Comparison of ENCODE assay signal across 1 cellular context in genomic region chr1:26852701-26853100, GRCh38.
TF ChIP-seq lines count a peak whose summit lies in the region.

No MANE protein-coding gene starts in this region.

TF ChIP-seq in SK-N-SH, 30 proteins besides CTCF, POLR2A, EP300 and RAD21:
- no peak for TF ChIP-seq GABPA (IDR thresholded peaks at IDR 0.05; ENCODE audit: low read depth)
- TF ChIP-seq JUND (IDR thresholded peaks at IDR 0.05) = no peak
- TF ChIP-seq RFX5 (IDR thresholded peaks at IDR 0.05; ENCODE audit: low read length) = no peak
- TF ChIP-seq ZBTB33 (IDR thresholded peaks at IDR 0.05; ENCODE audit: borderline replicate concordance, low read depth) = no peak
- no peak for TF ChIP-seq TAF1 (IDR thresholded peaks at IDR 0.05; ENCODE audit: borderline replicate concordance, low read depth, low read length)
- TF ChIP-seq NRF1 (IDR thresholded peaks at IDR 0.05; ENCODE audit: low read depth, low read length) = no peak
- TF ChIP-seq USF2 (IDR thresholded peaks at IDR 0.05; ENCODE audit: borderline replicate concordance, low read depth, low read length) = no peak
- TF ChIP-seq CHD2 (IDR thresholded peaks at IDR 0.05; ENCODE audit: low read length, partially characterized antibody) = no peak
